ENCODE assay signal across 18 cellular contexts in the genomic region with DNA sequence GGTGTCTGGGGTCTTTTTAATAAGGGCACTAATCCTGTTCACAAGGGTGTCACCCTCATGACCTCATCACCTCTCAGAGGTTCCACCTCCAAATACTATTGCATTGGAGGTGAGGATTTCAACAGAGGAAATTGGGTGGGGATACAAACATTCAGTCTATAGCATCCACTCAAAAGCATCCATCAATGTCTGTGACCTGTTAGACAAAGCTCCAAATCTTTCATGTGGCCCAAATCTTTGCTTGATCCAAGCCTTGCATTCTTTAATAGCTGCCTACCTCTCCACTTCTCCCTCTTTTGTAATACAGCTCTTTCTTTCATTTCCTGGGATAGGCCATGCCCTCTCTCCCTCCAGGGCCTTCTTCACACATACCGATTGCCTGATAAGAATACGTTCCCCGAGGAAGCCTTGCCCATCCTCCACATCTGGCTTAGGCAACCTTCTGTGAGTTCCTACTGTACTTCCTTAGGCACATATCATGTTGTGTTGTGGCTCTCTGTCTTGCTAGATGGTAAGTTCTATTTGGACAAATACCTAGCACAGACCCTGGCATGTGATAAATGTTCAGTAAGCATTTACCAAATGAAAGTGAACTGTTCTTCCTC.
DNase-seq lines count a peak whose midpoint lies in the region; ATAC-seq and TF ChIP-seq lines count a peak whose summit lies in the region.
"Had no signal": no experiment of that assay in that cellular context is flagged by ENCODE, and none has a peak within 500 bp of the region (broad histone marks: within the 10 kb centered on the region; RNA-seq: fewer than 3 reads in every experiment).

No MANE protein-coding gene starts in this region.

- H3K9me3 ChIP-seq in cardiac muscle cell (ENCODE audit: low read depth): no peaks in the 10 kb centered on the region
- H3K9me3 ChIP-seq in suprapubic skin: no peaks in the 10 kb centered on the region
- H3K9me3 ChIP-seq: colonic mucosa had no signal

- CTCF ChIA-PET in activated CD8-positive, alpha-beta T cell treated with anti-CD3 and anti-CD28 coated beads, Interleukin-2, amount 10 ng/mL, durations not matched to agents 7 days and 5 days (lab: Charles Lee): interaction anchor here (0.7 to 3.1 kb wide), 4 partner anchors 24 to 198 kb away, joined by 3 to 17 read pairs (median 6); partner anchors contain the start of gene CREM

- POLR2A ChIA-PET in activated CD8-positive, alpha-beta T cell treated with anti-CD3 and anti-CD28 coated beads, Interleukin-2, amount 10 ng/mL, durations not matched to agents 7 days and 5 days (lab: Charles Lee): interaction anchor here (0.6 to 2.9 kb wide), 2 partner anchors 11 to 66 kb away, joined by 3 to 23 read pairs; partner anchors contain the start of gene CREM

- intact Hi-C loops in cardiac septum (cut with DNase I): no loop called here

- TF ChIP-seq POLR2A in suprapubic skin (IDR thresholded peaks at IDR 0.05): no peak
- no peak for TF ChIP-seq POLR2A in GM18505 (IDR thresholded peaks at IDR 0.05; ENCODE audit: borderline replicate concordance, extremely low read depth, insufficient read depth, insufficient read length)

- peaks cover 29% of the 10 kb centered on the region for H3K36me3 Mint-ChIP-seq in activated CD8-positive, alpha-beta T cell treated with anti-CD3 and anti-CD28 coated beads, Interleukin-2, amount 10 ng/mL, durations not matched to agents 7 days and 5 days (ENCODE audit: low read depth)
- peaks cover 0 to 6% (median 3%) of the 10 kb centered on the region in 3 donors for H3K36me3 Mint-ChIP-seq in immature natural killer cell
- H3K36me3 Mint-ChIP-seq in type B pancreatic cell: peaks cover 6% of the 10 kb centered on the region

- H3K27ac ChIP-seq in cardiac muscle cell (peak overlapping the region; percentile 78), suprapubic skin (no peak overlapping the region)
- H3K27ac ChIP-seq: colonic mucosa had no signal

- H3K36me3 ChIP-seq in cardiac muscle cell (peaks cover 23% of the 10 kb centered on the region), suprapubic skin (no peaks in the 10 kb centered on the region)
- H3K36me3 ChIP-seq: colonic mucosa had no signal

- H3K4me3 Mint-ChIP-seq in activated CD8-positive, alpha-beta T cell treated with anti-CD3 and anti-CD28 coated beads, Interleukin-2, amount 10 ng/mL, durations not matched to agents 7 days and 5 days: no peak overlapping the region
- H3K4me3 Mint-ChIP-seq in immature natural killer cell (no peak overlapping the region), type B pancreatic cell (no peak overlapping the region)

- H3K27ac Mint-ChIP-seq in activated CD8-positive, alpha-beta T cell treated with anti-CD3 and anti-CD28 coated beads, Interleukin-2, amount 10 ng/mL, durations not matched to agents 7 days and 5 days: peak overlapping the region; percentile 10
- H3K27ac Mint-ChIP-seq in immature natural killer cell: peak overlapping the region in 5 of 6 donors; percentile 83 to 99 (median 88)
- H3K27ac Mint-ChIP-seq in type B pancreatic cell: peak overlapping the region; percentile 3

- H3K27me3 Mint-ChIP-seq in activated CD8-positive, alpha-beta T cell treated with anti-CD3 and anti-CD28 coated beads, Interleukin-2, amount 10 ng/mL, durations not matched to agents 7 days and 5 days (ENCODE audit: low read depth): no peaks in the 10 kb centered on the region
- peaks cover 3 to 23% (median 23%) of the 10 kb centered on the region in 3 donors for H3K27me3 Mint-ChIP-seq in immature natural killer cell (ENCODE audit: low read depth in 3 of 3)
- H3K27me3 Mint-ChIP-seq in type B pancreatic cell: no peaks in the 10 kb centered on the region

- peaks cover 28% of the 10 kb centered on the region for H3K4me1 ChIP-seq in cardiac muscle cell (ENCODE audit: low read depth)
- H3K4me1 ChIP-seq in suprapubic skin: peaks cover 11% of the 10 kb centered on the region
- H3K4me1 ChIP-seq: colonic mucosa had no signal

- 75% methylated on average over 3 of the region's 3 CpGs for WGBS in suprapubic skin

- H3K9me3 Mint-ChIP-seq in activated CD8-positive, alpha-beta T cell treated with anti-CD3 and anti-CD28 coated beads, Interleukin-2, amount 10 ng/mL, durations not matched to agents 7 days and 5 days (ENCODE audit: insufficient read depth): no peaks in the 10 kb centered on the region
- H3K9me3 Mint-ChIP-seq in immature natural killer cell (no peaks in the 10 kb centered on the region), type B pancreatic cell (peaks cover 3% of the 10 kb centered on the region)

- H3K4me3 ChIP-seq in cardiac muscle cell (no peak overlapping the region), suprapubic skin (no peak overlapping the region)
- H3K4me3 ChIP-seq: colonic mucosa, skin epidermis had no signal

- peaks cover 44% of the 10 kb centered on the region for H3K4me1 Mint-ChIP-seq in activated CD8-positive, alpha-beta T cell treated with anti-CD3 and anti-CD28 coated beads, Interleukin-2, amount 10 ng/mL, durations not matched to agents 7 days and 5 days (ENCODE audit: low read depth)
- H3K4me1 Mint-ChIP-seq in immature natural killer cell (peaks cover 29 to 35% of the 10 kb centered on the region in 2 donors), type B pancreatic cell (ENCODE audit: unreplicated experiment) (peaks cover 24% of the 10 kb centered on the region)

- H3K27me3 ChIP-seq in cardiac muscle cell: no peaks in the 10 kb centered on the region
- no peaks in the 10 kb centered on the region for H3K27me3 ChIP-seq in suprapubic skin
- H3K27me3 ChIP-seq: colonic mucosa had no signal

- no peak for ATAC-seq in activated CD8-positive, alpha-beta T cell treated with anti-CD3 and anti-CD28 coated beads, Interleukin-2, amount 10 ng/mL, durations not matched to agents 7 days and 5 days
- ATAC-seq in GM18505 (IDR thresholded peaks at IDR 0.05; ENCODE audit: unreplicated experiment) (no peak), HG03442 (IDR thresholded peaks at IDR 0.05; ENCODE audit: unreplicated experiment) (no peak)

- no peak for TF ChIP-seq EP300 in suprapubic skin (IDR thresholded peaks at IDR 0.05)

- DNase-seq in cardiac muscle cell (ENCODE audit: low read depth in 1 of 2, low spot score in 1 of 2): peak in 1 of 2 donors; percentile 58
- no peak for DNase-seq in cardiac septum (ENCODE audit: low spot score)
- DNase-seq in activated CD8-positive, alpha-beta T cell treated with anti-CD3 and anti-CD28 coated beads, Interleukin-2, amount 10 ng/mL, durations not matched to agents 7 days and 5 days: no peak
- DNase-seq in immature natural killer cell: no peak
- no peak for DNase-seq in type B pancreatic cell (ENCODE audit: extremely low spot score, unreplicated experiment)
- DNase-seq in suprapubic skin (ENCODE audit: low spot score in 2 of 2): no peak
- DNase-seq: activated CD4-positive, CD25-positive, alpha-beta regulatory T cell; aorta; colonic mucosa; erythroblast; NCI-H1048; NCI-H345; NK-92 treated with Interleukin-12 subunit alpha and Interleukin-12 subunit beta, amount 100 ng/mL, for 24 hours; posterior cingulate gyrus; stimulated activated CD4-positive, alpha-beta T cell treated with anti-CD3 and anti-CD28 coated beads, Interleukin-4, amount 100 ng/mL, for 4 hours had no signal

- TF ChIP-seq CTCF in cardiac muscle cell (IDR thresholded peaks at IDR 0.05; ENCODE audit: low read depth, low read length) (no peak), type B pancreatic cell (conservative IDR thresholded peaks at IDR 0.05) (no peak), suprapubic skin (IDR thresholded peaks at IDR 0.05) (no peak)

Comparison
In these comparisons a context has a peak if more than half of its experiments do, and no peak if none do; other contexts are left out.
1. H3K27ac Mint-ChIP-seq: peak in every context shown above with its lines; median percentile 88 in immature natural killer cell; 10 in activated CD8-positive, alpha-beta T cell treated with anti-CD3 and anti-CD28 coated beads, Interleukin-2, amount 10 ng/mL, durations not matched to agents 7 days and 5 days; 3 in type B pancreatic cell.